Comparison of ENCODE assay signal across 22 cellular contexts in genomic region chr9:111936391-111936790, GRCh38. TPM values are rescaled to one million over a fixed set of nuclear protein-coding genes. Genes with fewer than 3 reads are reported as not detected.
DNase-seq lines count a peak whose midpoint lies in the region; ATAC-seq and TF ChIP-seq lines count a peak whose summit lies in the region.
"Had no signal": no experiment of that assay in that cellular context is flagged by ENCODE, and none has a peak within 500 bp of the region (broad histone marks: within the 10 kb centered on the region; RNA-seq: fewer than 3 reads in every experiment).

No MANE protein-coding gene starts in this region.

- H3K27me3 Mint-ChIP-seq in memory B cell: no peaks in the 10 kb centered on the region
- peaks cover 27% of the 10 kb centered on the region for H3K27me3 Mint-ChIP-seq in HFFc6 (ENCODE audit: insufficient read depth)
- H3K27me3 Mint-ChIP-seq: activated CD4-positive, alpha-beta memory T cell treated with anti-CD3 and anti-CD28 coated beads for 36 hours had no signal

- CTCF ChIA-PET in IMR-90 (lab: Yijun Ruan, JAX): no interaction called here

- H3K4me1 ChIP-seq in IMR-90 (ENCODE audit: control insufficient read depth, insufficient read depth, low read length) (peaks cover 2% of the 10 kb centered on the region; the same call in 1 of the 2 replicates), spleen (peaks cover 24 to 58% (median 28%) of the 10 kb centered on the region in 6 donors), prostate gland (replicated peaks) (no peaks in the 10 kb centered on the region)
- H3K4me1 ChIP-seq: parathyroid adenoma had no signal

- H3K18ac ChIP-seq in IMR-90 (ENCODE audit: low read depth, low read length): no peak overlapping the region

- no peak overlapping the region for H2AFZ ChIP-seq in IMR-90 (replicated peaks; ENCODE audit: low read length, poor library complexity)
- H2AFZ ChIP-seq: parathyroid adenoma had no signal

- no peak overlapping the region for H3K56ac ChIP-seq in IMR-90 (ENCODE audit: extremely low read depth, insufficient read depth, low read length)

- no peak overlapping the region for H2BK120ac ChIP-seq in IMR-90 (ENCODE audit: low read depth, low read length)

- H4K20me1 ChIP-seq in IMR-90 (ENCODE audit: insufficient read depth, low read length): peaks cover 5% of the 10 kb centered on the region; the same call in 1 of the 2 replicates

- H3K14ac ChIP-seq in IMR-90 (replicated peaks; ENCODE audit: low read depth, low read length): 0 out of 2 replicates have a peak overlapping the region, but pooled peaks have one; percentile 28

- peak overlapping the region; percentile 63 for H3K27ac Mint-ChIP-seq in memory B cell
- H3K27ac Mint-ChIP-seq in HFFc6: no peak overlapping the region
- H3K27ac Mint-ChIP-seq: activated CD4-positive, alpha-beta memory T cell treated with anti-CD3 and anti-CD28 coated beads for 36 hours had no signal

- H3K23ac ChIP-seq in IMR-90 (ENCODE audit: low read depth, low read length): no peak overlapping the region

- BruUV-seq in IMR-90 (replicated peaks; lab: Mats Ljungman, UMichigan): no TSS peak

- ATAC-seq in IMR-90 (ENCODE audit: low read depth) (no peak), memory B cell (ENCODE audit: low read depth) (no peak)

- intact Hi-C loops in IMR-90 (cut with micrococcal nuclease) (no loop called here), spleen (cut with DNase I; ENCODE audit: low total_unique reads) (no loop called here), prostate gland (cut with DNase I) (no loop called here)

- H3K9me1 ChIP-seq in IMR-90 (ENCODE audit: insufficient read depth, low read length): peaks cover 16% of the 10 kb centered on the region

- no peak overlapping the region for H2BK15ac ChIP-seq in IMR-90 (ENCODE audit: low read depth, low read length)

- H3K4me3 Mint-ChIP-seq in memory B cell (no peak overlapping the region), HFFc6 (no peak overlapping the region)
- H3K4me3 Mint-ChIP-seq: activated CD4-positive, alpha-beta memory T cell treated with anti-CD3 and anti-CD28 coated beads for 36 hours had no signal

- H3K36me3 ChIP-seq in IMR-90 (ENCODE audit: control insufficient read depth, insufficient read depth, low read length) (peaks cover 43% of the 10 kb centered on the region), spleen (peaks cover 0 to 52% (median 38%) of the 10 kb centered on the region in 6 donors), prostate gland (no peaks in the 10 kb centered on the region)

- H3K9me3 ChIP-seq in IMR-90 (ENCODE audit: control insufficient read depth, insufficient read depth, low read length) (no peaks in the 10 kb centered on the region), spleen (no peaks in the 10 kb centered on the region), prostate gland (no peaks in the 10 kb centered on the region)
- H3K9me3 ChIP-seq: lower lobe of right lung, upper lobe of right lung had no signal

- no peak overlapping the region for H3K4me2 ChIP-seq in IMR-90 (ENCODE audit: low read depth, low read length)

- H3K4me3 ChIP-seq in IMR-90 (ENCODE audit: insufficient read depth, low read depth, low read length) (no peak overlapping the region), spleen (no peak overlapping the region), prostate gland (no peak overlapping the region)
- H3K4me3 ChIP-seq: lower lobe of right lung, upper lobe of right lung had no signal

- DNase-seq in Caki2 (ENCODE audit: low read depth) (peak; percentile 17), IMR-90 (no peak), memory B cell (ENCODE audit: low spot score in 2 of 2) (no peak), spleen (no peak), prostate gland (ENCODE audit: low spot score) (no peak), HFFc6 (no peak), mesenteric fat pad (ENCODE audit: low spot score) (no peak)
- DNase-seq: activated CD4-positive, alpha-beta memory T cell treated with anti-CD3 and anti-CD28 coated beads for 36 hours; AML-193; anterior cingulate cortex; EL; foreskin melanocyte; hippocampal formation; islet precursor cell; lower lobe of right lung; MM.1S; NCI-H1436 treated with DMSO at 0.1 percent for 48 hours; NCI-H748 treated with DMSO at 0.1 percent for 48 hours; SIG-M5; upper lobe of right lung had no signal

- peak overlapping the region; percentile 67 for H2BK5ac ChIP-seq in IMR-90 (ENCODE audit: low read depth, low read length, poor library complexity, severe bottlenecking)

- peaks cover 31 to 58% of the 10 kb centered on the region in 2 experiments for H3K79me1 ChIP-seq in IMR-90 (ENCODE audit: low read depth in 1 of 2, low read length in 2 of 2)

- no peak overlapping the region; the same call in 1 of the 2 replicates for H2BK20ac ChIP-seq in IMR-90 (ENCODE audit: low read depth, low read length)

- H4K91ac ChIP-seq in IMR-90 (ENCODE audit: insufficient read depth, low read depth, low read length): no peak overlapping the region

- POLR2A ChIA-PET in IMR-90 (lab: Charles Lee; ENCODE audit: unreplicated experiment): no interaction called here

- dilution Hi-C loops in IMR-90 (cut with HindIII; ENCODE audit: low sequenced_read_pairs, unreplicated experiment): no loop called here

- no peak for TF ChIP-seq RAD21 in IMR-90 (IDR thresholded peaks at IDR 0.05; ENCODE audit: low read length)

- TF ChIP-seq POLR2A in IMR-90 (IDR thresholded peaks at IDR 0.05; ENCODE audit: low read depth, low read length): no peak
- no peak for TF ChIP-seq POLR2A in spleen (IDR thresholded peaks at IDR 0.05)
- no peak for TF ChIP-seq POLR2A in prostate gland (IDR thresholded peaks at IDR 0.05)

- no peak overlapping the region for H2AK5ac ChIP-seq in IMR-90 (ENCODE audit: low read depth, low read length)

- H3K4me1 Mint-ChIP-seq in memory B cell (peaks cover 24% of the 10 kb centered on the region), HFFc6 (ENCODE audit: low read depth) (peaks cover 45% of the 10 kb centered on the region)

- TF ChIP-seq CTCF in IMR-90 (conservative IDR thresholded peaks at IDR 0.05; ENCODE audit: low read depth, low read length) (no peak), spleen (IDR thresholded peaks at IDR 0.05 in 8 of 11, conservative IDR thresholded peaks at IDR 0.05 in 3 of 11) (no peak), prostate gland (IDR thresholded peaks at IDR 0.05) (no peak), HFFc6 (IDR thresholded peaks at IDR 0.05) (no peak)

- H3K27ac ChIP-seq in IMR-90 (ENCODE audit: insufficient read depth, low read length) (no peak overlapping the region), spleen (peak overlapping the region in 7 of 8 donors; percentile 80 to 86 (median 84)), prostate gland (no peak overlapping the region)
- H3K27ac ChIP-seq: lower lobe of right lung, parathyroid adenoma, upper lobe of right lung, VCaP had no signal

- no peak overlapping the region for H3K9ac ChIP-seq in IMR-90 (ENCODE audit: low read depth, low read length)
- H3K9ac ChIP-seq: parathyroid adenoma had no signal

- H3K36me3 Mint-ChIP-seq in memory B cell: peaks cover 11% of the 10 kb centered on the region
- peaks cover 68% of the 10 kb centered on the region for H3K36me3 Mint-ChIP-seq in HFFc6 (ENCODE audit: low read depth)

- in situ Hi-C loops in Caki2 (cut with HindIII; ENCODE audit: low pct_unique_long_range_greater_than_20kb, low sequenced_read_pairs): no loop called here
- in situ Hi-C loops in IMR-90 (cut with MboI; ENCODE audit: low sequenced_read_pairs): no loop called here

- H3K9me3 Mint-ChIP-seq in memory B cell (no peaks in the 10 kb centered on the region), HFFc6 (no peaks in the 10 kb centered on the region)
- H3K9me3 Mint-ChIP-seq: activated CD4-positive, alpha-beta memory T cell treated with anti-CD3 and anti-CD28 coated beads for 36 hours had no signal

- no peak overlapping the region for H4K5ac ChIP-seq in IMR-90 (ENCODE audit: low read depth, low read length)

- H2AK9ac ChIP-seq in IMR-90 (replicated peaks; ENCODE audit: low read depth, low read length, poor library complexity): no peak overlapping the region

- peak overlapping the region in 1 of 2 experiments; percentile 34; a peak in 1 of 4 replicates for H4K8ac ChIP-seq in IMR-90 (ENCODE audit: low read depth in 2 of 2, low read length in 2 of 2)

- H3K4ac ChIP-seq in IMR-90 (ENCODE audit: low read depth, low read length): no peak overlapping the region

- WGBS in IMR-90 (ENCODE audit: extremely low coverage in 2 of 2, insufficient read length in 1 of 2), 2 experiments: no CpG with 5 or more reads among the region's 2 CpGs
- 86 to 99% (median 94%) methylated on average over 2 of the region's 2 CpGs for WGBS in spleen, 5 donors
- 89% methylated on average over 2 of the region's 2 CpGs for WGBS in prostate gland

- no peaks in the 10 kb centered on the region for H3K27me3 ChIP-seq in IMR-90 (ENCODE audit: control insufficient read depth, insufficient read depth, low read length)
- H3K27me3 ChIP-seq in spleen (replicated peaks in 1 of 7): no peaks in the 10 kb centered on the region
- no peaks in the 10 kb centered on the region for H3K27me3 ChIP-seq in prostate gland (replicated peaks; ENCODE audit: insufficient read depth)
- H3K27me3 ChIP-seq: upper lobe of right lung had no signal

TF ChIP-seq in IMR-90, 13 proteins besides CTCF, POLR2A, EP300 and RAD21 (continues in another document):
- no peak for TF ChIP-seq FOS (IDR thresholded peaks at IDR 0.05; ENCODE audit: low read depth, low read length)
- TF ChIP-seq NFE2L2 (IDR thresholded peaks at IDR 0.05; ENCODE audit: low read depth, low read length): no peak
- TF ChIP-seq MXI1 (IDR thresholded peaks at IDR 0.05; ENCODE audit: borderline replicate concordance, low read depth, low read length): no peak
- TF ChIP-seq CEBPB (IDR thresholded peaks at IDR 0.05; ENCODE audit: low read depth, low read length): no peak
- TF ChIP-seq CHD1 (IDR thresholded peaks at IDR 0.05; ENCODE audit: low read depth, low read length): no peak
- TF ChIP-seq RFX5 (IDR thresholded peaks at IDR 0.05; ENCODE audit: low read depth, low read length): no peak

RNA-seq across cellular contexts. Expression of gene UGCG, which starts 39.8 kb away (rescaled TPM):
- total RNA-seq in Caki2 (2014; rRNA removed; shearing (Covaris generic); ENCODE audit: low replicate concordance): 65.0 and 69.8 TPM in 2 replicates
- total RNA-seq in IMR-90 (2012; rRNA removed) (104 and 234 TPM in 2 replicates), spleen (100 to 1,000 TPM in 3 of 7 donors, 10 to 100 TPM in 4; 62.8 to 178 (median 100.0) TPM), prostate gland (10 to 100 TPM; 23.9 to 42.6 TPM), mesenteric fat pad (70.0 TPM)
- polyA plus RNA-seq in IMR-90 (2012; rRNA removed) (70.8 and 84.2 TPM in 2 replicates), spleen (10 to 100 TPM; 18.1 to 23.8 (median 20.7) TPM)
- polyA plus RNA-seq in IMR-90 (2012; cell fraction: cytosol; rRNA removed): 24.9 and 26.2 TPM in 2 replicates
- 14.6 and 101 TPM in 2 replicates for polyA plus RNA-seq in IMR-90 (2012; cell fraction: nucleus; rRNA removed; ENCODE audit: low replicate concordance)
- total RNA-seq in HFFc6 (2021; fragmentation: NEBNext Ultra II Directional; extraction: Animal tissue kit (Norgen Biotek cat#: 25700)): 10 to 100 TPM; 45.5 to 82.3 (median 70.4) TPM

Comparison
In these comparisons a context has a peak if more than half of its experiments do, and no peak if none do; other contexts are left out.
1. H3K27ac ChIP-seq: peak in spleen (7 of 8); none in IMR-90 (single experiment) and prostate gland (0 of 2).